In the genomic region with DNA sequence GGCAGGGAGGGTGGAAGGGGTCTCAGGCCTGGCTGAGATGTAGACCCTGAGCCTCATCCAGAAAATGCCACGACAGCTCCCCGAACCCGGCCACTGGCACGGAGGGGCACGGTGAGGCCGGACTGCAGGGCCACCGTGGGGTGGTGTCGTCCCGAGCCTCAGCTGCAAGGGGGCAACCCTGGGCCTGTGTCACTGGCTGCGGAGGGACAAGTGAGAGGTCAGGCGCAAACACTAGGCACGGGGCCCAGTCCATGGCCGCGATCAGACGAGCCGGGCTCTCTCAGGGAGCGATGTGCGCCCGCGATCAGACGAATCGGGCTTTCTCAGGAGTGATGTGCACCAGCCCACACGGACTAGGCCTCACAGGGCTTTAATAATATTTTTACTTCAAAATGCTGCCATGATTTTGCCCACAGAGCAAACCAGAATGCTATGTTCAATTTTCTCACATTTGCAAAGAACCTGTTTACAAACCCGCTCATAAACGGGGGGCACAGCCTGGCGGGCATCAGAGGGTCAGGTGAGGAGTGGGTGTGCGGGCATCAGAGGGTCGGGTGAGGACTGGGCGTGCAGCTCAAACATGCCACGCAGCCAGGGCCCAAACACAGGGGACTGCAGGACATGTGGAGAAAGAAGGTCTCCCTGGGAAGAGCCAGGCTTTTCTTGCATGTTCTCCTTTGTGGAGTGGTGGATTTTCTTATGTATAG, we compare ENCODE assay signal across 19 cellular contexts. TPM values are rescaled to one million over a fixed set of nuclear protein-coding genes. Genes with fewer than 3 reads are reported as not detected.
DNase-seq lines count a peak whose midpoint lies in the region; ATAC-seq and TF ChIP-seq lines count a peak whose summit lies in the region.
"Had no signal": no experiment of that assay in that cellular context is flagged by ENCODE, and none has a peak within 500 bp of the region (broad histone marks: within the 10 kb centered on the region; RNA-seq: fewer than 3 reads in every experiment).

No MANE protein-coding gene starts in this region.

- intact Hi-C loops in left ventricle myocardium superior (cut with micrococcal nuclease) (no loop called here), body of pancreas (cut with DNase I) (loop anchor here (10.0 kb wide), 1 partner anchor 212 kb away; no protein-coding TSS in a partner anchor)

- H3K9me3 Mint-ChIP-seq in endodermal cell: no peaks in the 10 kb centered on the region

- no peaks in the 10 kb centered on the region for H3K27me3 Mint-ChIP-seq in endodermal cell (ENCODE audit: insufficient read depth)
- H3K27me3 Mint-ChIP-seq: T-helper 17 cell had no signal

- no peaks in the 10 kb centered on the region for H3K4me1 Mint-ChIP-seq in endodermal cell

- peak overlapping the region; percentile 56 for H3K27ac Mint-ChIP-seq in endodermal cell
- H3K27ac Mint-ChIP-seq: T-helper 17 cell had no signal

- TF ChIP-seq POLR2A in suprapubic skin (IDR thresholded peaks at IDR 0.05): no peak
- no peak for TF ChIP-seq POLR2A in body of pancreas (IDR thresholded peaks at IDR 0.05)

- H3K36me3 Mint-ChIP-seq in endodermal cell (ENCODE audit: low read depth): peaks cover 15% of the 10 kb centered on the region

- peak; percentile 29 for DNase-seq in left ventricle myocardium superior
- no peak for DNase-seq in right atrium auricular region (ENCODE audit: low spot score)
- DNase-seq in RWPE2 (ENCODE audit: low spot score): no peak
- DNase-seq in endodermal cell: no peak
- no peak for DNase-seq in suprapubic skin (ENCODE audit: low spot score in 2 of 2)
- DNase-seq in body of pancreas: no peak
- DNase-seq: activated CD4-positive, alpha-beta T cell treated with anti-CD3 and anti-CD28 coated beads, Interleukin-2, amount 50 U/mL, for 1 hour; DMS79; GOT3; head of caudate nucleus; left ventricle myocardium inferior; NCI-H1694 treated with DMSO at 0.1 percent for 48 hours; SIG-M5; T-helper 17 cell had no signal

- TF ChIP-seq EP300 in suprapubic skin (IDR thresholded peaks at IDR 0.05): no peak

- ATAC-seq in left ventricle myocardium superior (no peak), RWPE2 (ENCODE audit: low read depth) (no peak), HG02610 (IDR thresholded peaks at IDR 0.05; ENCODE audit: unreplicated experiment) (no peak), body of pancreas (no peak), GM18511 (IDR thresholded peaks at IDR 0.05; ENCODE audit: unreplicated experiment) (no peak)
- ATAC-seq: K562, T-helper 17 cell had no signal

- H3K4me1 ChIP-seq in right atrium auricular region (no peaks in the 10 kb centered on the region), RWPE2 (ENCODE audit: insufficient read depth, poor library complexity, severe bottlenecking) (peaks cover 6% of the 10 kb centered on the region), endodermal cell (ENCODE audit: control insufficient read depth, insufficient read depth, low read length) (no peaks in the 10 kb centered on the region), suprapubic skin (peaks cover 30% of the 10 kb centered on the region), body of pancreas (no peaks in the 10 kb centered on the region)
- H3K4me1 ChIP-seq: left ventricle myocardium inferior, tibial artery had no signal

- H3K27ac ChIP-seq in right atrium auricular region (no peak overlapping the region), RWPE2 (ENCODE audit: poor library complexity, severe bottlenecking) (peak overlapping the region; percentile 9), endodermal cell (ENCODE audit: low read depth, low read length) (no peak overlapping the region), suprapubic skin (peak overlapping the region; percentile 80), body of pancreas (no peak overlapping the region)
- H3K27ac ChIP-seq: left ventricle myocardium inferior, tibial artery had no signal

- no peak overlapping the region for H3K9ac ChIP-seq in endodermal cell (ENCODE audit: extremely low read depth, low read length, poor library complexity, severe bottlenecking)

- H3K36me3 ChIP-seq in right atrium auricular region (peaks cover 50% of the 10 kb centered on the region), RWPE2 (ENCODE audit: low read depth) (0 out of 2 replicates have a peak, but pooled peaks cover 3% of the 10 kb centered on the region), endodermal cell (ENCODE audit: control insufficient read depth, insufficient read depth, low read length) (no peaks in the 10 kb centered on the region), suprapubic skin (peaks cover 28% of the 10 kb centered on the region), body of pancreas (replicated peaks in 1 of 2; ENCODE audit: insufficient read depth in 1 of 2, low read depth in 2 of 2) (no peaks in the 10 kb centered on the region)

- no peaks in the 10 kb centered on the region for H3K27me3 ChIP-seq in right atrium auricular region
- H3K27me3 ChIP-seq in RWPE2 (ENCODE audit: insufficient read depth, poor library complexity, severe bottlenecking): no peaks in the 10 kb centered on the region
- no peaks in the 10 kb centered on the region for H3K27me3 ChIP-seq in endodermal cell (ENCODE audit: control insufficient read depth, insufficient read depth, low read length, poor library complexity, severe bottlenecking)
- no peaks in the 10 kb centered on the region for H3K27me3 ChIP-seq in suprapubic skin
- no peaks in the 10 kb centered on the region for H3K27me3 ChIP-seq in body of pancreas
- H3K27me3 ChIP-seq: tibial artery had no signal

- no peak overlapping the region for H3K4me3 Mint-ChIP-seq in endodermal cell

- WGBS in endodermal cell (ENCODE audit: insufficient coverage in 1 of 2, insufficient read length in 1 of 2), 2 experiments: 94 to 96% methylated on average over 30 of the region's 30 CpGs
- 94% methylated on average over 17 of the region's 30 CpGs for WGBS in suprapubic skin
- WGBS in body of pancreas, 2 donors: 89 to 92% methylated on average over 18 to 29 of the region's 30 CpGs

- TF ChIP-seq CTCF in right atrium auricular region (IDR thresholded peaks at IDR 0.05) (no peak), RWPE2 (IDR thresholded peaks at IDR 0.05; ENCODE audit: poor library complexity, severe bottlenecking) (no peak), endodermal cell (conservative IDR thresholded peaks at IDR 0.05) (no peak), suprapubic skin (IDR thresholded peaks at IDR 0.05) (no peak), body of pancreas (IDR thresholded peaks at IDR 0.05) (no peak)

- no peak overlapping the region for H3K4me3 ChIP-seq in right atrium auricular region
- H3K4me3 ChIP-seq in RWPE2 (ENCODE audit: severe bottlenecking): no peak overlapping the region
- H3K4me3 ChIP-seq in endodermal cell (ENCODE audit: low read length): no peak overlapping the region
- H3K4me3 ChIP-seq in suprapubic skin: no peak overlapping the region
- no peak overlapping the region for H3K4me3 ChIP-seq in body of pancreas
- H3K4me3 ChIP-seq: K562, left ventricle myocardium inferior, tibial artery had no signal

- H3K9me3 ChIP-seq in right atrium auricular region (no peaks in the 10 kb centered on the region), RWPE2 (ENCODE audit: severe bottlenecking) (no peaks in the 10 kb centered on the region), endodermal cell (ENCODE audit: control insufficient read depth, low read length) (no peaks in the 10 kb centered on the region), suprapubic skin (no peaks in the 10 kb centered on the region), body of pancreas (no peaks in the 10 kb centered on the region)
- H3K9me3 ChIP-seq: left ventricle myocardium inferior, tibial artery had no signal

RNA-seq across cellular contexts. Expression of gene C13orf46, which starts 42.6 kb away (rescaled TPM):
- total RNA-seq in left ventricle myocardium superior (0.37 TPM), right atrium auricular region (1 to 10 TPM in 1 of 2 donors, under 1 TPM in 1; 0.59 to 2.7 TPM), endodermal cell (under 1 TPM; 0.20 to 0.27 TPM), suprapubic skin (1 to 10 TPM in 1 of 4 donors, under 1 TPM in 3; 0.16 to 1.4 (median 0.53) TPM), body of pancreas (10 to 100 TPM; 28.8 to 38.6 TPM)
- polyA plus RNA-seq in endodermal cell (2013, experiment 1 of 2): 0.14 TPM
- polyA plus RNA-seq in endodermal cell (2013, experiment 2 of 2): 0.25 TPM
- total RNA-seq: bronchial epithelial cell had no signal

Comparison
In these comparisons a context has a peak if more than half of its experiments do, and no peak if none do; other contexts are left out.
1. H3K27ac ChIP-seq: peak in RWPE2 (single experiment) and suprapubic skin (single experiment); none in right atrium auricular region (0 of 2), endodermal cell (single experiment) and body of pancreas (0 of 4).
2. RNA of gene C13orf46, which starts 42.6 kb away (total RNA-seq): 28.8 to 38.6 TPM in body of pancreas; 0.59 to 2.7 TPM in right atrium auricular region, 0.16 to 1.4 TPM in suprapubic skin, 0.37 TPM in left ventricle myocardium superior (single experiment) and 0.20 to 0.27 TPM in endodermal cell; every median in the first group is over 4 times any median in the second.